1 cellular context compared by ENCODE assay signal in genomic region chr16:47553853-47554564, GRCh38.
TF ChIP-seq lines count a peak whose summit lies in the region.

No MANE protein-coding gene starts in this region.

TF ChIP-seq in HepG2, 621 proteins besides CTCF, POLR2A, EP300 and RAD21 (continued from another document and continues in another):
- peak; percentile 51 for TF ChIP-seq ARID5B (CRISPR knock-in tag; IDR thresholded peaks at IDR 0.05)
- no peak for TF ChIP-seq DBP (CRISPR knock-in tag; IDR thresholded peaks at IDR 0.05; ENCODE audit: not compliant biosample characterization)
- no peak for TF ChIP-seq KAT2B (IDR thresholded peaks at IDR 0.05; ENCODE audit: borderline replicate concordance, low read depth, low read length)
- TF ChIP-seq FOXA1 (IDR thresholded peaks at IDR 0.05) = no peak
- TF ChIP-seq FOXA1 (CRISPR knock-in tag; IDR thresholded peaks at IDR 0.05) = peak; percentile 82
- TF ChIP-seq GTF2F1 (IDR thresholded peaks at IDR 0.05; ENCODE audit: low read length) = no peak
- TF ChIP-seq HNF4A (CRISPR knock-in tag; IDR thresholded peaks at IDR 0.05) = peak; percentile 78
- TF ChIP-seq ZNF230 (CRISPR knock-in tag; IDR thresholded peaks at IDR 0.05) = peak; percentile 85; the same call in 1 of the 2 replicates
- TF ChIP-seq, protein P1, sequence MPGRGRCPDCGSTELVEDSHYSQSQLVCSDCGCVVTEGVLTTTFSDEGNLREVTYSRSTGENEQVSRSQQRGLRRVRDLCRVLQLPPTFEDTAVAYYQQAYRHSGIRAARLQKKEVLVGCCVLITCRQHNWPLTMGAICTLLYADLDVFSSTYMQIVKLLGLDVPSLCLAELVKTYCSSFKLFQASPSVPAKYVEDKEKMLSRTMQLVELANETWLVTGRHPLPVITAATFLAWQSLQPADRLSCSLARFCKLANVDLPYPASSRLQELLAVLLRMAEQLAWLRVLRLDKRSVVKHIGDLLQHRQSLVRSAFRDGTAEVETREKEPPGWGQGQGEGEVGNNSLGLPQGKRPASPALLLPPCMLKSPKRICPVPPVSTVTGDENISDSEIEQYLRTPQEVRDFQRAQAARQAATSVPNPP (CRISPR knock-in tag; IDR thresholded peaks at IDR 0.05) = no peak
- peak; percentile 20 for TF ChIP-seq STAG1 (CRISPR knock-in tag; IDR thresholded peaks at IDR 0.05)
- no peak for TF ChIP-seq CHD2 (IDR thresholded peaks at IDR 0.05; ENCODE audit: low read depth, low read length)
- peak; percentile 38; the same call in 1 of the 2 replicates for TF ChIP-seq SAP130 (CRISPR knock-in tag; IDR thresholded peaks at IDR 0.05; ENCODE audit: low read depth)
- TF ChIP-seq ZNF782 (CRISPR knock-in tag; IDR thresholded peaks at IDR 0.05; ENCODE audit: borderline replicate concordance) = no peak
- 0 out of 2 replicates have a peak, but pooled peaks have one; percentile 23 for TF ChIP-seq REPIN1 (CRISPR knock-in tag; IDR thresholded peaks at IDR 0.05; ENCODE audit: borderline replicate concordance, low read depth)
- no peak for TF ChIP-seq FIP1L1 (IDR thresholded peaks at IDR 0.05; ENCODE audit: borderline replicate concordance, insufficient read depth, low read depth, low read length)
- TF ChIP-seq ZNF33B (CRISPR knock-in tag; IDR thresholded peaks at IDR 0.05) = no peak
- TF ChIP-seq, protein P2, sequence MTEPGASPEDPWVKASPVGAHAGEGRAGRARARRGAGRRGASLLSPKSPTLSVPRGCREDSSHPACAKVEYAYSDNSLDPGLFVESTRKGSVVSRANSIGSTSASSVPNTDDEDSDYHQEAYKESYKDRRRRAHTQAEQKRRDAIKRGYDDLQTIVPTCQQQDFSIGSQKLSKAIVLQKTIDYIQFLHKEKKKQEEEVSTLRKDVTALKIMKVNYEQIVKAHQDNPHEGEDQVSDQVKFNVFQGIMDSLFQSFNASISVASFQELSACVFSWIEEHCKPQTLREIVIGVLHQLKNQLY (CRISPR knock-in tag; IDR thresholded peaks at IDR 0.05) = no peak
- 0 out of 2 replicates have a peak, but pooled peaks have one; percentile 54 for TF ChIP-seq KDM5B (CRISPR knock-in tag; IDR thresholded peaks at IDR 0.05; ENCODE audit: borderline replicate concordance)
- TF ChIP-seq ETV6 (CRISPR knock-in tag; conservative IDR thresholded peaks at IDR 0.05) = no peak
- TF ChIP-seq JUN (CRISPR knock-in tag; IDR thresholded peaks at IDR 0.05) = no peak
- peak; percentile 78; the same call in 1 of the 2 replicates for TF ChIP-seq TBP (CRISPR knock-in tag; IDR thresholded peaks at IDR 0.05)
- TF ChIP-seq ZIK1 (CRISPR knock-in tag; IDR thresholded peaks at IDR 0.05; ENCODE audit: borderline replicate concordance, low read depth) = no peak
- no peak for TF ChIP-seq TRIM24 (CRISPR knock-in tag; IDR thresholded peaks at IDR 0.05)
- no peak for TF ChIP-seq FOXP1 (IDR thresholded peaks at IDR 0.05)
- peak; percentile 37; the same call in 1 of the 2 replicates for TF ChIP-seq FOXP1 (CRISPR knock-in tag; IDR thresholded peaks at IDR 0.05)
- no peak for TF ChIP-seq MTF1 (CRISPR knock-in tag; IDR thresholded peaks at IDR 0.05)
- TF ChIP-seq PATZ1 (CRISPR knock-in tag; IDR thresholded peaks at IDR 0.05) = peak; percentile 7
- peak; percentile 80 for TF ChIP-seq PRDM10 (CRISPR knock-in tag; IDR thresholded peaks at IDR 0.05; ENCODE audit: low read depth)
- TF ChIP-seq ZNF501 (CRISPR knock-in tag; IDR thresholded peaks at IDR 0.05) = peak; percentile 79; the same call in 1 of the 2 replicates
- TF ChIP-seq PRPF4 (IDR thresholded peaks at IDR 0.05; ENCODE audit: low read depth, low read length, poor library complexity, severe bottlenecking) = no peak
- TF ChIP-seq CBX1 (IDR thresholded peaks at IDR 0.05; ENCODE audit: low read depth) = peak; percentile 73
- TF ChIP-seq ZNF678 (CRISPR knock-in tag; IDR thresholded peaks at IDR 0.05) = no peak
- TF ChIP-seq NR1H2 (CRISPR knock-in tag; IDR thresholded peaks at IDR 0.05; ENCODE audit: borderline replicate concordance, low read depth) = no peak
- TF ChIP-seq TBX2 (CRISPR knock-in tag; IDR thresholded peaks at IDR 0.05; ENCODE audit: borderline replicate concordance) = peak; percentile 49
- peak; percentile 6 for TF ChIP-seq TEAD3 (CRISPR knock-in tag; optimal IDR thresholded peaks at IDR 0.05; ENCODE audit: borderline replicate concordance)
- TF ChIP-seq HNF4G (IDR thresholded peaks at IDR 0.05; ENCODE audit: borderline replicate concordance, low read depth, low read length) = peak; percentile 41; the same call in 1 of the 2 replicates
- peak; percentile 77; the same call in 1 of the 2 replicates for TF ChIP-seq HNF4G (CRISPR knock-in tag; IDR thresholded peaks at IDR 0.05; ENCODE audit: borderline replicate concordance, low read depth)
- peak; percentile 64 for TF ChIP-seq ELF3 (CRISPR knock-in tag; IDR thresholded peaks at IDR 0.05)
- TF ChIP-seq ZNF569 (CRISPR knock-in tag; IDR thresholded peaks at IDR 0.05; ENCODE audit: borderline replicate concordance) = no peak
- TF ChIP-seq, protein P3, sequence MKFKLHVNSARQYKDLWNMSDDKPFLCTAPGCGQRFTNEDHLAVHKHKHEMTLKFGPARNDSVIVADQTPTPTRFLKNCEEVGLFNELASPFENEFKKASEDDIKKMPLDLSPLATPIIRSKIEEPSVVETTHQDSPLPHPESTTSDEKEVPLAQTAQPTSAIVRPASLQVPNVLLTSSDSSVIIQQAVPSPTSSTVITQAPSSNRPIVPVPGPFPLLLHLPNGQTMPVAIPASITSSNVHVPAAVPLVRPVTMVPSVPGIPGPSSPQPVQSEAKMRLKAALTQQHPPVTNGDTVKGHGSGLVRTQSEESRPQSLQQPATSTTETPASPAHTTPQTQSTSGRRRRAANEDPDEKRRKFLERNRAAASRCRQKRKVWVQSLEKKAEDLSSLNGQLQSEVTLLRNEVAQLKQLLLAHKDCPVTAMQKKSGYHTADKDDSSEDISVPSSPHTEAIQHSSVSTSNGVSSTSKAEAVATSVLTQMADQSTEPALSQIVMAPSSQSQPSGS (CRISPR knock-in tag; IDR thresholded peaks at IDR 0.05) = no peak
- TF ChIP-seq TFDP2 (CRISPR knock-in tag; IDR thresholded peaks at IDR 0.05) = no peak
- no peak for TF ChIP-seq ARID3A (IDR thresholded peaks at IDR 0.05; ENCODE audit: low read depth, low read length)
- TF ChIP-seq POLR2AphosphoS2 (IDR thresholded peaks at IDR 0.05; ENCODE audit: low read depth, low read length) = no peak
- no peak for TF ChIP-seq ARHGAP35 (CRISPR knock-in tag; IDR thresholded peaks at IDR 0.05; ENCODE audit: borderline replicate concordance)
- TF ChIP-seq ZBTB7A (CRISPR knock-in tag; IDR thresholded peaks at IDR 0.05) = 0 out of 2 replicates have a peak, but pooled peaks have one; percentile 48
- TF ChIP-seq ARNT2 (CRISPR knock-in tag; IDR thresholded peaks at IDR 0.05; ENCODE audit: low read depth) = 0 out of 2 replicates have a peak, but pooled peaks have one; percentile 32
- TF ChIP-seq CCAR2 (optimal IDR thresholded peaks at IDR 0.05; ENCODE audit: low read depth, low read length) = no peak
- 0 out of 2 replicates have a peak, but pooled peaks have one; percentile 22 for TF ChIP-seq ZNF776 (CRISPR knock-in tag; IDR thresholded peaks at IDR 0.05)
- TF ChIP-seq KMT2A (CRISPR knock-in tag; IDR thresholded peaks at IDR 0.05) = no peak
